ENCODE assay signal across 8 cellular contexts in genomic region chr12:120495189-120495722, GRCh38. TPM values are rescaled to one million over a fixed set of nuclear protein-coding genes. Genes with fewer than 3 reads are reported as not detected.
A peak's percentile ranks its signal among the peaks of the same experiment; 100 is the strongest.
DNase-seq lines count a peak whose midpoint lies in the region; ATAC-seq and TF ChIP-seq lines count a peak whose summit lies in the region.

No MANE protein-coding gene starts in this region.

- H3K4me3 ChIP-seq in HL-60 (replicated peaks; ENCODE audit: insufficient read depth, low read length) (peak overlapping the region; percentile 97), mammary epithelial cell (replicated peaks in 1 of 3; ENCODE audit: insufficient read depth in 1 of 3, low read depth in 2 of 3, low read length in 3 of 3) (peak overlapping the region; percentile 67 to 81 (median 73)), mucosa of descending colon (peak overlapping the region; percentile 92)

- peak overlapping the region; percentile 88 for H3K4me2 ChIP-seq in mammary epithelial cell (ENCODE audit: insufficient read depth, low read depth, low read length)

- in situ Hi-C loops in mammary epithelial cell (cut with MboI; ENCODE audit: low sequenced_read_pairs in 2 of 2) = no loop called here

- peak; percentile 13 for ATAC-seq in GM19328 (IDR thresholded peaks at IDR 0.05; ENCODE audit: unreplicated experiment)
- peak; percentile 9 for ATAC-seq in mucosa of descending colon
- ATAC-seq in GM21515 (IDR thresholded peaks at IDR 0.05; ENCODE audit: unreplicated experiment) = no peak

- no peak overlapping the region for H3K27ac ChIP-seq in HL-60 (replicated peaks)
- peak overlapping the region; percentile 80 for H3K27ac ChIP-seq in mammary epithelial cell (ENCODE audit: insufficient read depth, low read depth, low read length)

- peak overlapping the region; percentile 91 for H2AFZ ChIP-seq in mammary epithelial cell (ENCODE audit: low read depth, low read length)

- no TSS peak for BruUV-seq in mammary epithelial cell (replicated peaks; lab: Mats Ljungman, UMichigan)

- peaks cover 7% of the 10 kb centered on the region for H4K20me1 ChIP-seq in mammary epithelial cell (ENCODE audit: insufficient read depth, low read length)

- peaks cover 64% of the 10 kb centered on the region for H3K79me2 ChIP-seq in mammary epithelial cell (ENCODE audit: insufficient read depth, low read length)

- no peaks in the 10 kb centered on the region for H3K27me3 ChIP-seq in HL-60 (ENCODE audit: insufficient read depth, poor library complexity, severe bottlenecking)
- no peaks in the 10 kb centered on the region for H3K27me3 ChIP-seq in mammary epithelial cell (ENCODE audit: insufficient read depth, low read length)

- peaks cover 15% of the 10 kb centered on the region for H3K36me3 ChIP-seq in mammary epithelial cell (ENCODE audit: insufficient read depth, low read length)
- no peaks in the 10 kb centered on the region for H3K36me3 ChIP-seq in mucosa of descending colon (ENCODE audit: low read depth)

- TF ChIP-seq CTCF in HL-60 (IDR thresholded peaks at IDR 0.05; ENCODE audit: insufficient read depth, low read length) (no peak), mammary epithelial cell (conservative IDR thresholded peaks at IDR 0.05 in 1 of 2, IDR thresholded peaks at IDR 0.05 in 1 of 2; ENCODE audit: extremely low read depth in 1 of 2, insufficient read depth in 1 of 2, low read depth in 1 of 2, low read length in 2 of 2) (no peak), mucosa of descending colon (IDR thresholded peaks at IDR 0.05) (no peak)

- CTCF ChIA-PET in mammary epithelial cell (lab: Charles Lee; ENCODE audit: low non-redundant PET) = interaction anchor here (0.7 kb wide), 1 partner anchor 29 kb away, joined by 3 read pairs; no protein-coding TSS in a partner anchor

- peaks cover 14% of the 10 kb centered on the region for H3K4me1 ChIP-seq in mammary epithelial cell (ENCODE audit: insufficient read depth, low read length)
- peaks cover 10% of the 10 kb centered on the region for H3K4me1 ChIP-seq in mucosa of descending colon (ENCODE audit: low read depth)

- WGBS in mammary epithelial cell (ENCODE audit: low coverage, missing lambda C conversion rate) = under 1% methylated on average over 9 of the region's 17 CpGs

- dilution Hi-C loops in mammary epithelial cell (cut with HindIII; ENCODE audit: low sequenced_read_pairs) = loop anchor here (5.0 kb wide), 1 partner anchor 42 kb away; no protein-coding TSS in a partner anchor

- H3K9ac ChIP-seq in mammary epithelial cell (ENCODE audit: insufficient read depth, low read length) = peak overlapping the region; percentile 84

- H3K9me3 ChIP-seq in mammary epithelial cell (replicated peaks; ENCODE audit: insufficient read depth, low read length) (no peaks in the 10 kb centered on the region), mucosa of descending colon (no peaks in the 10 kb centered on the region)

- intact Hi-C loops in mammary epithelial cell (cut with micrococcal nuclease) (loop anchor here (5.0 kb wide), 2 partner anchors 43 to 87 kb away; partner anchors contain the start of gene POP5), mucosa of descending colon (cut with DNase I, micrococcal nuclease) (loop anchor here in 1 of 2 donors (5.0 kb wide), 1 partner anchor 42 kb away; no protein-coding TSS in a partner anchor)

- no peak for DNase-seq in HL-60 (ENCODE audit: low read depth in 1 of 2, low spot score in 1 of 2)
- peak; percentile 6 for DNase-seq in mammary epithelial cell
- peak in 1 of 3 donors; percentile 14 for DNase-seq in mucosa of descending colon
- DNase-seq in islet precursor cell = no peak
- no peak for DNase-seq in Ammon's horn (ENCODE audit: low spot score)
- no peak for DNase-seq in activated CD4-positive, alpha-beta T cell treated with anti-CD3 and anti-CD28 coated beads for 4 hours

RNA-seq across cellular contexts. Expression of gene DYNLL1, which starts 0.7 kb away (rescaled TPM):
- total RNA-seq in mammary epithelial cell = 100 to 1,000 TPM; 210 to 390 TPM
- polyA plus RNA-seq in mammary epithelial cell = 723 TPM
- 177 TPM for polyA minus RNA-seq in mammary epithelial cell
- total RNA-seq in mucosa of descending colon = 100 to 1,000 TPM; 309 to 343 (median 309) TPM

RNA-seq across cellular contexts. Expression of gene SRSF9, which starts 25.7 kb away (rescaled TPM):
- total RNA-seq in mammary epithelial cell (100 to 1,000 TPM in 1 of 2 donors, 10 to 100 TPM in 1; 84.7 to 205 TPM), mucosa of descending colon (100 to 1,000 TPM; 117 to 140 (median 139) TPM)
- 143 TPM for polyA plus RNA-seq in mammary epithelial cell
- polyA minus RNA-seq in mammary epithelial cell = 72.0 TPM

RNA-seq across cellular contexts. Expression of gene COQ5, which starts 33.7 kb away (rescaled TPM):
- total RNA-seq in mammary epithelial cell (10 to 100 TPM; 12.0 to 21.1 TPM), mucosa of descending colon (10 to 100 TPM; 22.8 to 30.0 (median 29.5) TPM)
- polyA plus RNA-seq in mammary epithelial cell = 22.6 TPM
- 79.6 TPM for polyA minus RNA-seq in mammary epithelial cell

RNA-seq across cellular contexts. Expression of gene RNF10, which starts 38.9 kb away (rescaled TPM):
- total RNA-seq in mammary epithelial cell (100 to 1,000 TPM; 104 to 152 TPM), mucosa of descending colon (100 to 1,000 TPM; 158 to 300 (median 237) TPM)
- polyA plus RNA-seq in mammary epithelial cell = 111 TPM
- polyA minus RNA-seq in mammary epithelial cell = 262 TPM

RNA-seq across cellular contexts. Expression of gene GATC, which starts 49.0 kb away (rescaled TPM):
- total RNA-seq in mammary epithelial cell (10 to 100 TPM; 19.5 to 32.9 TPM), mucosa of descending colon (10 to 100 TPM; 20.6 to 29.5 (median 26.8) TPM)
- polyA plus RNA-seq in mammary epithelial cell = 13.2 TPM
- polyA minus RNA-seq in mammary epithelial cell = 32.4 TPM
